In the genomic region with DNA sequence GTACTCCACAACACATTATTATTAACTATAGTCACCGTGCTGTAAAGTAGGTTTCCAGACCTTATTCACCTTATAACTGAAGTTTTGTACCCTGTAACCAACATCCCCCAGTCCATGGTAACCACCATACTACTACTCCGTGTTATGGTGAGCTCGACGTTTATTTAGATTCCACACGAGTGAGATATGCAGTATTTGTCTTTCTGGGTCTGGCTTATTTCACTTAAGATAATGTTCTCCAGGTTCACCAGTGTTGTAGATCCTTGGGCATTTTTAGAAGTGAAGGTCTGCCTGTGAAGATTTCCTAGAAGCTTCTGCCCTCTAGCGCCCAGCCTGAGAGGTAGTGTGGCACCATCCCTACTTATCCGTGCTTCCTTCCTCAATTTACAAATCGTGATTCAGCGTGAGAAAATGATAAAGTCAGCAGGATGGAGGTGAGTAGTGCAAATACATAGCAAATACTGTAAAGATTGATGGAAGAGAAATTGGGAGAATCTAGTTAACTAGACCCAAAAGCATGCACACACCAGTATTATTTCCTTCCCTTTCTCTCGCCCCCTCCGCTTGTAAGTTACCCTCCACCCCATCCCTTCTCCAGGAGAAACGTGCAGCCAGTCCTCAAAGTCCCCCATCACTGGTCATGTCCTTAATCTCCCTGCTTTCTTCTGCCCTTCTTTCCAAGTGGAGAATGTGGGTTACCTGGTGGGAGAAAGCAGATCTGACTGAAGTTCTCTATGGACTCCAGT, we compare ENCODE assay signal across 8 cellular contexts. TPM values are rescaled to one million over a fixed set of nuclear protein-coding genes. Genes with fewer than 3 reads are reported as not detected.
A peak's percentile ranks its signal among the peaks of the same experiment; 100 is the strongest.
DNase-seq lines count a peak whose midpoint lies in the region; ATAC-seq, FAIRE-seq and TF ChIP-seq lines count a peak whose summit lies in the region.

No MANE protein-coding gene starts in this region.

- POLR2A ChIA-PET in GM10248 (lab: Yijun Ruan, JAX), result no interaction called here

- H3K27ac ChIP-seq in SU-DHL-6 (ENCODE audit: low read depth, low read length) (no peak overlapping the region), lower lobe of right lung (no peak overlapping the region), stomach smooth muscle (ENCODE audit: low read length) (no peak overlapping the region)

- ATAC-seq in lower lobe of right lung, result peak; percentile 77 to 83
- no peak for ATAC-seq in HG03095 (IDR thresholded peaks at IDR 0.05; ENCODE audit: unreplicated experiment)

- H3K36me3 ChIP-seq in SU-DHL-6 (ENCODE audit: low read length), result no peaks in the 10 kb centered on the region
- H3K36me3 ChIP-seq in lower lobe of right lung, result no peaks in the 10 kb centered on the region
- no peaks in the 10 kb centered on the region for H3K36me3 ChIP-seq in stomach smooth muscle (ENCODE audit: control insufficient read depth in 2 of 2, insufficient read depth in 2 of 2, low read length in 2 of 2)

- H4K20me1 ChIP-seq in SU-DHL-6 (ENCODE audit: low read depth, low read length), result no peaks in the 10 kb centered on the region

- H3K4me2 ChIP-seq in SU-DHL-6 (ENCODE audit: low read depth, low read length, poor library complexity, severe bottlenecking), result no peak overlapping the region

- peak; percentile 78 for TF ChIP-seq CTCF in GM10248 (IDR thresholded peaks at IDR 0.05; ENCODE audit: control extremely low read depth, extremely low read depth, low read depth, missing control alignments)
- peak; percentile 79 for TF ChIP-seq CTCF in SU-DHL-6 (IDR thresholded peaks at IDR 0.05; ENCODE audit: insufficient read depth, low read length, poor library complexity, severe bottlenecking)
- peak; percentile 91 for TF ChIP-seq CTCF in choroid plexus epithelial cell (conservative IDR thresholded peaks at IDR 0.05; ENCODE audit: low read depth, low read length)
- peak; percentile 70 for TF ChIP-seq CTCF in lower lobe of right lung (IDR thresholded peaks at IDR 0.05)

- no peaks in the 10 kb centered on the region for H3F3A ChIP-seq in SU-DHL-6 (ENCODE audit: insufficient read depth)

- H3K9me3 ChIP-seq in SU-DHL-6 (ENCODE audit: insufficient read depth, low read length) (no peaks in the 10 kb centered on the region), lower lobe of right lung (no peaks in the 10 kb centered on the region), stomach smooth muscle (ENCODE audit: control insufficient read depth in 2 of 2, low read length in 2 of 2) (no peaks in the 10 kb centered on the region)

- peak; percentile 83 for FAIRE-seq in A204.1 (lab: Jason Lieb, UNC)

- DNase-seq in GM10248 (ENCODE audit: extremely low spot score) (peak; percentile 44), Kasumi-1 (lab: John Stamatoyannopoulos, UW) (peak; percentile 87 to 90), choroid plexus epithelial cell (ENCODE audit: low read depth) (peak; percentile 87), lower lobe of right lung (no peak)

- H3K27me3 ChIP-seq in SU-DHL-6 (ENCODE audit: low read length) (no peaks in the 10 kb centered on the region), lower lobe of right lung (ENCODE audit: low read depth) (no peaks in the 10 kb centered on the region), stomach smooth muscle (ENCODE audit: control insufficient read depth in 1 of 2, insufficient read depth in 2 of 2, low read length in 2 of 2) (no peaks in the 10 kb centered on the region)

- intact Hi-C loops in lower lobe of right lung (cut with DNase I), result no loop called here

- no peaks in the 10 kb centered on the region for H3K9me2 ChIP-seq in SU-DHL-6 (replicated peaks; ENCODE audit: insufficient read depth, low read length)

- H3K9ac ChIP-seq in SU-DHL-6 (ENCODE audit: low read length) (no peak overlapping the region), stomach smooth muscle (ENCODE audit: low read length in 2 of 2) (peak overlapping the region in 1 of 2 donors; percentile 7)

- CTCF ChIA-PET in GM10248 (lab: Yijun Ruan, JAX), result interaction anchor here (0.7 to 5.9 kb wide), 14 partner anchors 8 to 673 kb away, joined by 3 to 54 read pairs (median 4); a partner anchor contains a TSS

- no peaks in the 10 kb centered on the region for H3K4me1 ChIP-seq in lower lobe of right lung
- H3K4me1 ChIP-seq in stomach smooth muscle (ENCODE audit: control insufficient read depth, insufficient read depth, low read length), result peaks cover 4% of the 10 kb centered on the region

- H3K4me3 ChIP-seq in SU-DHL-6 (ENCODE audit: insufficient read depth, low read length, poor library complexity, severe bottlenecking), result no peak overlapping the region
- H3K4me3 ChIP-seq in choroid plexus epithelial cell (ENCODE audit: low read depth, low read length), result no peak overlapping the region
- H3K4me3 ChIP-seq in lower lobe of right lung, result no peak overlapping the region
- peak overlapping the region; percentile 22 to 35 for H3K4me3 ChIP-seq in stomach smooth muscle (ENCODE audit: low read length in 2 of 2)

- H3K79me2 ChIP-seq in SU-DHL-6 (ENCODE audit: insufficient read depth, low read length), result no peaks in the 10 kb centered on the region

- H2AFZ ChIP-seq in SU-DHL-6 (ENCODE audit: low read depth, low read length, severe bottlenecking), result no peak overlapping the region

RNA-seq across cellular contexts. Expression of a gene that starts 36.0 kb away (rescaled TPM):
- total RNA-seq in lower lobe of right lung, result 13.6 TPM

Comparison
In these comparisons a context has a peak if more than half of its experiments do, and no peak if none do; other contexts are left out.
1. H3K4me3 ChIP-seq: peak in stomach smooth muscle (2 of 2); none in SU-DHL-6 (single experiment), choroid plexus epithelial cell (single experiment) and lower lobe of right lung (single experiment).
2. Peak in every context shown above with its lines, with median percentiles within 50 percentile points of each other: CTCF ChIP-seq.